In the genomic region with DNA sequence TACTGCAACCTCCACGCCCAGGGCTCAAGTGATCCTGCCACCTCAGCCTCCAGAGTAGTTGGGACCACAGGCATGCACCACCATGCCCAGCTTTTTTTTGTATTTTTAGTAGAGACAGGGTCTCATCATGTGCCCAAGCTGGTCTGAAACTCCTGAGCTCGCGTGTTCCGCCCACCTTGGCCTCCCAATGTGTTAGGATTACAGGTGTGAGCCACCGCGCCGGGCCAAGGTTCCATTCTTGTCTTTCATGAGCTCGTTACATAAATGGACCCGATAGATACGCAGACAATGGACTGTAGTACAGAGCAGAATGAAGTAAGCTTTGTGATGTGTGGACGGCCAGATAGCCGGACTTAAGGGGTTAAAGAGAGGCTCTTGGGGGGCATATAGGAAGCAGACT, we compare ENCODE assay signal across 16 cellular contexts. TPM values are rescaled to one million over a fixed set of nuclear protein-coding genes. Genes with fewer than 3 reads are reported as not detected.
DNase-seq lines count a peak whose midpoint lies in the region; ATAC-seq and TF ChIP-seq lines count a peak whose summit lies in the region.
"Had no signal": no experiment of that assay in that cellular context is flagged by ENCODE, and none has a peak within 500 bp of the region (broad histone marks: within the 10 kb centered on the region; RNA-seq: fewer than 3 reads in every experiment).

No MANE protein-coding gene starts in this region.

- no peak overlapping the region for H3K9ac ChIP-seq in PC-3 (ENCODE audit: low read length)

- peaks cover 5% of the 10 kb centered on the region for H3K4me1 Mint-ChIP-seq in activated naive CD8-positive, alpha-beta T cell (ENCODE audit: low read depth)
- H3K4me1 Mint-ChIP-seq in activated naive CD8-positive, alpha-beta T cell treated with anti-CD3 and anti-CD28 coated beads, Interleukin-2, amount 50 U/mL, for 24 hours = no peaks in the 10 kb centered on the region
- peaks cover 22 to 28% of the 10 kb centered on the region in 2 donors for H3K4me1 Mint-ChIP-seq in effector memory CD8-positive, alpha-beta T cell (ENCODE audit: low read depth in 2 of 2)
- H3K4me1 Mint-ChIP-seq in nephron progenitor cell = no peaks in the 10 kb centered on the region
- H3K4me1 Mint-ChIP-seq in type B pancreatic cell (ENCODE audit: unreplicated experiment) = peaks cover 13% of the 10 kb centered on the region
- peaks cover 5% of the 10 kb centered on the region for H3K4me1 Mint-ChIP-seq in activated CD8-positive, alpha-beta memory T cell treated with anti-CD3 and anti-CD28 coated beads, Interleukin-2, amount 10 ng/mL, durations not matched to agents 7 days and 5 days
- H3K4me1 Mint-ChIP-seq: B cell had no signal

- no peak overlapping the region for H2AFZ ChIP-seq in PC-3 (ENCODE audit: low read length)

- H3K27ac Mint-ChIP-seq in activated naive CD8-positive, alpha-beta T cell = peak overlapping the region; percentile 66
- no peak overlapping the region for H3K27ac Mint-ChIP-seq in activated naive CD8-positive, alpha-beta T cell treated with anti-CD3 and anti-CD28 coated beads, Interleukin-2, amount 50 U/mL, for 24 hours
- H3K27ac Mint-ChIP-seq in effector memory CD8-positive, alpha-beta T cell = peak overlapping the region; percentile 39 to 50
- H3K27ac Mint-ChIP-seq in nephron progenitor cell (peak overlapping the region; percentile 58), type B pancreatic cell (peak overlapping the region; percentile 32)
- H3K27ac Mint-ChIP-seq in activated CD8-positive, alpha-beta memory T cell treated with anti-CD3 and anti-CD28 coated beads, Interleukin-2, amount 10 ng/mL, durations not matched to agents 7 days and 5 days = no peak overlapping the region
- H3K27ac Mint-ChIP-seq: B cell; CD8-positive, alpha-beta T cell; HFFc6 had no signal

- peaks cover 62% of the 10 kb centered on the region for H3K79me2 ChIP-seq in PC-3 (ENCODE audit: low read length)

- ATAC-seq in activated naive CD8-positive, alpha-beta T cell treated with anti-CD3 and anti-CD28 coated beads, Interleukin-2, amount 50 U/mL, for 24 hours = no peak
- no peak for ATAC-seq in effector memory CD8-positive, alpha-beta T cell (replicated peaks)
- no peak for ATAC-seq in GM19023 (IDR thresholded peaks at IDR 0.05; ENCODE audit: unreplicated experiment)
- no peak for ATAC-seq in activated CD8-positive, alpha-beta memory T cell treated with anti-CD3 and anti-CD28 coated beads, Interleukin-2, amount 10 ng/mL, durations not matched to agents 7 days and 5 days
- no peak for ATAC-seq in PC-3
- ATAC-seq: CD8-positive, alpha-beta T cell had no signal

- TF ChIP-seq CTCF in nephron progenitor cell (IDR thresholded peaks at IDR 0.05) (no peak), type B pancreatic cell (conservative IDR thresholded peaks at IDR 0.05) (no peak), PC-3 (conservative IDR thresholded peaks at IDR 0.05; ENCODE audit: low read depth, low read length) (no peak)

- H3K36me3 ChIP-seq in PC-3 (ENCODE audit: low read depth, low read length) = peaks cover 6% of the 10 kb centered on the region; the same call in 1 of the 2 replicates

- no peaks in the 10 kb centered on the region for H3F3A ChIP-seq in PC-3 (ENCODE audit: low read length, unreplicated experiment)

- no peaks in the 10 kb centered on the region for H3K9me3 Mint-ChIP-seq in activated naive CD8-positive, alpha-beta T cell (ENCODE audit: low read depth)
- no peaks in the 10 kb centered on the region for H3K9me3 Mint-ChIP-seq in activated naive CD8-positive, alpha-beta T cell treated with anti-CD3 and anti-CD28 coated beads, Interleukin-2, amount 50 U/mL, for 24 hours
- H3K9me3 Mint-ChIP-seq in effector memory CD8-positive, alpha-beta T cell = no peaks in the 10 kb centered on the region
- H3K9me3 Mint-ChIP-seq in nephron progenitor cell (no peaks in the 10 kb centered on the region), type B pancreatic cell (no peaks in the 10 kb centered on the region)
- H3K9me3 Mint-ChIP-seq in activated CD8-positive, alpha-beta memory T cell treated with anti-CD3 and anti-CD28 coated beads, Interleukin-2, amount 10 ng/mL, durations not matched to agents 7 days and 5 days (ENCODE audit: low read depth) = no peaks in the 10 kb centered on the region
- H3K9me3 Mint-ChIP-seq: CD8-positive, alpha-beta T cell; HFFc6 had no signal

- H3K4me2 ChIP-seq in PC-3 (ENCODE audit: low read length) = no peak overlapping the region

- DNase-seq in activated naive CD8-positive, alpha-beta T cell treated with anti-CD3 and anti-CD28 coated beads, Interleukin-2, amount 50 U/mL, for 24 hours = no peak
- no peak for DNase-seq in effector memory CD8-positive, alpha-beta T cell
- DNase-seq in nephron progenitor cell = no peak
- no peak for DNase-seq in type B pancreatic cell (ENCODE audit: extremely low spot score, unreplicated experiment)
- no peak for DNase-seq in activated CD8-positive, alpha-beta memory T cell treated with anti-CD3 and anti-CD28 coated beads, Interleukin-2, amount 10 ng/mL, durations not matched to agents 7 days and 5 days
- no peak for DNase-seq in PC-3
- DNase-seq: CD8-positive, alpha-beta T cell; COR-L47; DND-41; GDM1; HCEC 1CT; HFFc6 had no signal

- BruUV-seq in PC-3 (replicated peaks; lab: Mats Ljungman, UMichigan) = no TSS peak

- peaks cover 14% of the 10 kb centered on the region for H3K4me1 ChIP-seq in PC-3 (ENCODE audit: insufficient read depth, low read length)

- no peaks in the 10 kb centered on the region for H3K9me2 ChIP-seq in PC-3 (replicated peaks; ENCODE audit: low read length)

- H3K36me3 Mint-ChIP-seq in activated naive CD8-positive, alpha-beta T cell = no peaks in the 10 kb centered on the region
- peaks cover 12% of the 10 kb centered on the region for H3K36me3 Mint-ChIP-seq in activated naive CD8-positive, alpha-beta T cell treated with anti-CD3 and anti-CD28 coated beads, Interleukin-2, amount 50 U/mL, for 24 hours (ENCODE audit: low read depth)
- peaks cover 49% of the 10 kb centered on the region for H3K36me3 Mint-ChIP-seq in effector memory CD8-positive, alpha-beta T cell (ENCODE audit: insufficient read depth)
- H3K36me3 Mint-ChIP-seq in nephron progenitor cell (ENCODE audit: low read depth) (peaks cover 29% of the 10 kb centered on the region), type B pancreatic cell (peaks cover 17% of the 10 kb centered on the region)
- H3K36me3 Mint-ChIP-seq in activated CD8-positive, alpha-beta memory T cell treated with anti-CD3 and anti-CD28 coated beads, Interleukin-2, amount 10 ng/mL, durations not matched to agents 7 days and 5 days = peaks cover 18% of the 10 kb centered on the region

- no peak overlapping the region for H3K27ac ChIP-seq in PC-3 (ENCODE audit: low read length)
- H3K27ac ChIP-seq: C4-2B had no signal

- no peaks in the 10 kb centered on the region for H3K27me3 ChIP-seq in PC-3 (ENCODE audit: low read length)

- H3K9me3 ChIP-seq in PC-3 (ENCODE audit: low read length) = no peaks in the 10 kb centered on the region

- no peaks in the 10 kb centered on the region for H3K27me3 Mint-ChIP-seq in activated naive CD8-positive, alpha-beta T cell
- no peaks in the 10 kb centered on the region for H3K27me3 Mint-ChIP-seq in activated naive CD8-positive, alpha-beta T cell treated with anti-CD3 and anti-CD28 coated beads, Interleukin-2, amount 50 U/mL, for 24 hours
- H3K27me3 Mint-ChIP-seq in effector memory CD8-positive, alpha-beta T cell = no peaks in the 10 kb centered on the region
- H3K27me3 Mint-ChIP-seq in nephron progenitor cell (ENCODE audit: low read depth, poor library complexity) = no peaks in the 10 kb centered on the region
- H3K27me3 Mint-ChIP-seq in type B pancreatic cell = no peaks in the 10 kb centered on the region
- no peaks in the 10 kb centered on the region for H3K27me3 Mint-ChIP-seq in activated CD8-positive, alpha-beta memory T cell treated with anti-CD3 and anti-CD28 coated beads, Interleukin-2, amount 10 ng/mL, durations not matched to agents 7 days and 5 days
- H3K27me3 Mint-ChIP-seq: B cell had no signal

- CTCF ChIA-PET in activated CD8-positive, alpha-beta memory T cell treated with anti-CD3 and anti-CD28 coated beads, Interleukin-2, amount 10 ng/mL, durations not matched to agents 7 days and 5 days (lab: Charles Lee) = no interaction called here
- CTCF ChIA-PET in PC-3 (lab: Charles Lee) = no interaction called here

- H3K4me3 Mint-ChIP-seq in activated naive CD8-positive, alpha-beta T cell = no peak overlapping the region
- no peak overlapping the region for H3K4me3 Mint-ChIP-seq in activated naive CD8-positive, alpha-beta T cell treated with anti-CD3 and anti-CD28 coated beads, Interleukin-2, amount 50 U/mL, for 24 hours
- no peak overlapping the region for H3K4me3 Mint-ChIP-seq in effector memory CD8-positive, alpha-beta T cell
- no peak overlapping the region for H3K4me3 Mint-ChIP-seq in nephron progenitor cell
- H3K4me3 Mint-ChIP-seq in type B pancreatic cell = no peak overlapping the region
- H3K4me3 Mint-ChIP-seq in activated CD8-positive, alpha-beta memory T cell treated with anti-CD3 and anti-CD28 coated beads, Interleukin-2, amount 10 ng/mL, durations not matched to agents 7 days and 5 days = no peak overlapping the region
- H3K4me3 Mint-ChIP-seq: B cell; CD8-positive, alpha-beta T cell; HFFc6 had no signal

- peaks cover 5% of the 10 kb centered on the region; the same call in 1 of the 2 replicates for H4K20me1 ChIP-seq in PC-3 (ENCODE audit: low read length)

- intact Hi-C loops in PC-3 (cut with micrococcal nuclease) = loop anchor here (2.0 kb wide), 1 partner anchor 14 kb away; no protein-coding TSS in a partner anchor

- POLR2A ChIA-PET in PC-3 (lab: Charles Lee; ENCODE audit: unreplicated experiment) = no interaction called here

- H3K4me3 ChIP-seq in PC-3 (ENCODE audit: low read length) = no peak overlapping the region

RNA-seq across cellular contexts. Expression of a gene that starts 19.3 kb away (rescaled TPM):
- total RNA-seq in type B pancreatic cell (ENCODE audit: low replicate concordance) (39.4 and 41.4 TPM in 2 replicates), PC-3 (2014; rRNA removed) (21.4 and 21.9 TPM in 2 replicates)
- total RNA-seq in activated CD8-positive, alpha-beta memory T cell treated with anti-CD3 and anti-CD28 coated beads, Interleukin-2, amount 10 ng/mL, durations not matched to agents 7 days and 5 days = 10 to 100 TPM; 45.1 to 46.3 TPM

RNA-seq across cellular contexts. Expression of a gene that starts 19.5 kb away (rescaled TPM):
- 120 and 126 TPM in 2 replicates for total RNA-seq in type B pancreatic cell (ENCODE audit: low replicate concordance)
- 100 to 1,000 TPM in 1 of 2 experiments, 10 to 100 TPM in 1; 85.2 to 109 TPM for total RNA-seq in activated CD8-positive, alpha-beta memory T cell treated with anti-CD3 and anti-CD28 coated beads, Interleukin-2, amount 10 ng/mL, durations not matched to agents 7 days and 5 days
- 30.6 and 41.2 TPM in 2 replicates for total RNA-seq in PC-3 (2014; rRNA removed)

Comparison
In these comparisons a context has a peak if more than half of its experiments do, and no peak if none do; other contexts are left out.
1. H3K27ac Mint-ChIP-seq: peak in activated naive CD8-positive, alpha-beta T cell (single experiment), effector memory CD8-positive, alpha-beta T cell (2 of 2), nephron progenitor cell (single experiment) and type B pancreatic cell (single experiment); none in activated naive CD8-positive, alpha-beta T cell treated with anti-CD3 and anti-CD28 coated beads, Interleukin-2, amount 50 U/mL, for 24 hours (single experiment) and activated CD8-positive, alpha-beta memory T cell treated with anti-CD3 and anti-CD28 coated beads, Interleukin-2, amount 10 ng/mL, durations not matched to agents 7 days and 5 days (single experiment).